In genomic region chr12:50763637-50764115, GRCh38 we compare ENCODE assay signal across 8 cellular contexts. TPM values are rescaled to one million over a fixed set of nuclear protein-coding genes. Genes with fewer than 3 reads are reported as not detected.
DNase-seq lines count a peak whose midpoint lies in the region; ATAC-seq and TF ChIP-seq lines count a peak whose summit lies in the region.

Gene ATF1, plus strand, starts transcription at chr12:50764101. Its CDS starts 16,045 bp downstream, at chr12:50780146.

- H3K9me3 Mint-ChIP-seq in activated naive CD4-positive, alpha-beta T cell treated with anti-CD3 and anti-CD28 coated beads for 36 hours = no peaks in the 10 kb centered on the region

- H3K4me3 Mint-ChIP-seq in activated naive CD4-positive, alpha-beta T cell treated with anti-CD3 and anti-CD28 coated beads for 36 hours = peak within 1 kb of the TSS; percentile 83

- no peaks in the 10 kb centered on the region for H4K20me1 ChIP-seq in MM.1S (ENCODE audit: insufficient read depth, low read length)

- TF ChIP-seq CTCF in MM.1S (IDR thresholded peaks at IDR 0.05; ENCODE audit: low read length) = no peak
- peak in 1 of 4 experiments; percentile 7 for TF ChIP-seq CTCF in gastroesophageal sphincter (IDR thresholded peaks at IDR 0.05)

- peak within 1 kb of the TSS; percentile 94 for H3K27ac Mint-ChIP-seq in activated naive CD4-positive, alpha-beta T cell treated with anti-CD3 and anti-CD28 coated beads for 36 hours

- H3K27ac ChIP-seq in MM.1S (ENCODE audit: low read length) = peak within 1 kb of the TSS; percentile 91
- H3K27ac ChIP-seq in SJSA1 = peak within 1 kb of the TSS; percentile 97
- peak within 1 kb of the TSS; percentile 83 to 99 (median 97) for H3K27ac ChIP-seq in gastroesophageal sphincter
- H3K27ac ChIP-seq in substantia nigra (ENCODE audit: low read depth, low read length, poor library complexity, severe bottlenecking) = peak within 1 kb of the TSS; percentile 94

- no peaks in the 10 kb centered on the region for H3K27me3 ChIP-seq in H7 (ENCODE audit: control insufficient read depth, insufficient read depth, low read length)
- no peaks in the 10 kb centered on the region for H3K27me3 ChIP-seq in MM.1S (replicated peaks; ENCODE audit: insufficient read depth, low read length)
- no peaks in the 10 kb centered on the region for H3K27me3 ChIP-seq in SJSA1 (replicated peaks)
- no peaks in the 10 kb centered on the region for H3K27me3 ChIP-seq in gastroesophageal sphincter

- no peaks in the 10 kb centered on the region for H3K27me3 Mint-ChIP-seq in activated naive CD4-positive, alpha-beta T cell treated with anti-CD3 and anti-CD28 coated beads for 36 hours (ENCODE audit: low read depth)

- peak within 1 kb of the TSS; percentile 87 for H3K4me3 ChIP-seq in H7 (ENCODE audit: insufficient read depth, low read depth, low read length)
- H3K4me3 ChIP-seq in MM.1S (ENCODE audit: low read length) = peak within 1 kb of the TSS; percentile 84
- H3K4me3 ChIP-seq in SJSA1 = peak within 1 kb of the TSS; percentile 96
- peak within 1 kb of the TSS; percentile 77 to 97 for H3K4me3 ChIP-seq in gastroesophageal sphincter

- peaks cover 8% of the 10 kb centered on the region for H3K36me3 Mint-ChIP-seq in activated naive CD4-positive, alpha-beta T cell treated with anti-CD3 and anti-CD28 coated beads for 36 hours (ENCODE audit: low read depth)

- intact Hi-C loops in activated naive CD4-positive, alpha-beta T cell treated with anti-CD3 and anti-CD28 coated beads for 36 hours (cut with micrococcal nuclease) = loop anchor here (1.0 to 10.0 kb wide), 6 partner anchors 262 to 651 kb away; partner anchors contain the start of genes BIN2, COX14, LARP4 and POU6F1

- peak within 1 kb of the TSS; percentile 95 for H2AFZ ChIP-seq in MM.1S (ENCODE audit: low read length)

- H3K9me3 ChIP-seq in ES-I3 (ENCODE audit: control insufficient read depth, insufficient read depth, low read length) (no peaks in the 10 kb centered on the region), MM.1S (replicated peaks; ENCODE audit: insufficient read depth, low read length) (no peaks in the 10 kb centered on the region), SJSA1 (replicated peaks) (no peaks in the 10 kb centered on the region), gastroesophageal sphincter (no peaks in the 10 kb centered on the region)

- H3K4me1 Mint-ChIP-seq in activated naive CD4-positive, alpha-beta T cell treated with anti-CD3 and anti-CD28 coated beads for 36 hours (ENCODE audit: low read depth) = peaks cover 33% of the 10 kb centered on the region

- DNase-seq in H7 = peak; percentile 96
- peak; percentile 91 for DNase-seq in MM.1S
- DNase-seq in SJSA1 (ENCODE audit: low read depth in 1 of 2, low spot score in 2 of 2) = peak; percentile 86 to 88
- DNase-seq in activated naive CD4-positive, alpha-beta T cell treated with anti-CD3 and anti-CD28 coated beads for 36 hours = peak; percentile 91
- DNase-seq in non-pigmented ciliary epithelial cell (ENCODE audit: low read depth) = peak; percentile 52
- DNase-seq in substantia nigra (lab: John Stamatoyannopoulos, UW) = peak; percentile 40 to 92 (median 84)

- H3K4me2 ChIP-seq in MM.1S (ENCODE audit: low read depth, low read length) = peak within 1 kb of the TSS; percentile 68

- H3F3A ChIP-seq in MM.1S (ENCODE audit: insufficient read depth, low read length) = peaks cover 18% of the 10 kb centered on the region

- CTCF ChIA-PET in activated naive CD4-positive, alpha-beta T cell treated with anti-CD3 and anti-CD28 coated beads for 36 hours (lab: Charles Lee) = interaction anchor here (0.5 to 2.9 kb wide), 4 partner anchors 259 to 548 kb away, joined by 3 to 41 read pairs (median 6); partner anchors contain the start of genes DIP2B and SLC11A2

- H3K4me1 ChIP-seq in ES-I3 (ENCODE audit: insufficient read depth, low read length) (peaks cover 6% of the 10 kb centered on the region; the same call in 1 of the 2 replicates), MM.1S (ENCODE audit: low read length) (peaks cover 12% of the 10 kb centered on the region; the same call in 1 of the 2 replicates), SJSA1 (replicated peaks) (peaks cover 10% of the 10 kb centered on the region), gastroesophageal sphincter (peaks cover 0 to 55% (median 7%) of the 10 kb centered on the region in 3 donors)

- ATAC-seq in gastroesophageal sphincter = peak; percentile 96

- H3K9me2 ChIP-seq in MM.1S (replicated peaks; ENCODE audit: insufficient read depth, low read length) = no peaks in the 10 kb centered on the region

- H3K36me3 ChIP-seq in ES-I3 (ENCODE audit: insufficient read depth, low read length) = no peaks in the 10 kb centered on the region
- no peaks in the 10 kb centered on the region for H3K36me3 ChIP-seq in H7 (replicated peaks; ENCODE audit: control insufficient read depth, insufficient read depth, low read length)
- no peaks in the 10 kb centered on the region for H3K36me3 ChIP-seq in MM.1S (replicated peaks; ENCODE audit: insufficient read depth, low read length)
- peaks cover 5% of the 10 kb centered on the region; the same call in 1 of the 2 replicates for H3K36me3 ChIP-seq in SJSA1
- H3K36me3 ChIP-seq in gastroesophageal sphincter = no peaks in the 10 kb centered on the region

- peak within 1 kb of the TSS; percentile 97 for H3K9ac ChIP-seq in ES-I3 (ENCODE audit: low read depth, low read length)
- peak within 1 kb of the TSS; percentile 98 for H3K9ac ChIP-seq in MM.1S (ENCODE audit: low read length)

- H3K79me2 ChIP-seq in MM.1S (ENCODE audit: low read length) = peaks cover 49% of the 10 kb centered on the region

- TF ChIP-seq POLR2A in gastroesophageal sphincter (IDR thresholded peaks at IDR 0.05) = peak; percentile 59 to 73

- no peak for TF ChIP-seq EP300 in gastroesophageal sphincter (IDR thresholded peaks at IDR 0.05)

- 5% methylated on average over 15 of the region's 41 CpGs; no CpG with 5 or more reads in 1 of the 2 donors for WGBS in gastroesophageal sphincter (ENCODE audit: low coverage in 1 of 2), 2 donors

RNA-seq across cellular contexts. Expression of gene ATF1, which starts in this region (rescaled TPM):
- total RNA-seq in H7 (2014; rRNA removed; shearing (Covaris generic)) = 26.5 and 37.2 TPM in 2 replicates
- total RNA-seq in SJSA1 (2014; rRNA removed; shearing (Covaris generic)) = 36.9 and 38.1 TPM in 2 replicates
- total RNA-seq in activated naive CD4-positive, alpha-beta T cell treated with anti-CD3 and anti-CD28 coated beads for 36 hours = 10 to 100 TPM; 43.3 to 48.5 TPM
- 10 to 100 TPM; 17.2 to 29.3 (median 19.4) TPM for total RNA-seq in gastroesophageal sphincter

Comparison
In these comparisons a context has a peak if more than half of its experiments do, and no peak if none do; other contexts are left out.
1. Peak in every context shown above with its lines: DNase-seq, ATAC-seq, H3K4me3 ChIP-seq and H3K27ac ChIP-seq.